23 cellular contexts compared by ENCODE assay signal in genomic region chr14:98070521-98070920, GRCh38.
DNase-seq lines count a peak whose midpoint lies in the region; TF ChIP-seq lines count a peak whose summit lies in the region.
"Had no signal": no experiment of that assay in that cellular context is flagged by ENCODE, and none has a peak within 500 bp of the region (broad histone marks: within the 10 kb centered on the region; RNA-seq: fewer than 3 reads in every experiment).

No MANE protein-coding gene starts in this region.

- no peak overlapping the region for H2BK15ac ChIP-seq in mesendoderm (replicated peaks; ENCODE audit: low read depth)

- no peaks in the 10 kb centered on the region for H3K79me1 ChIP-seq in mesendoderm (ENCODE audit: low read length)

- no peak overlapping the region for H2AK5ac ChIP-seq in mesendoderm (ENCODE audit: low read length)

- intact Hi-C loops in MCF 10A (cut with micrococcal nuclease), result no loop called here

- H3K36me3 Mint-ChIP-seq in MCF 10A (ENCODE audit: insufficient read depth, unreplicated experiment), result no peaks in the 10 kb centered on the region
- no peaks in the 10 kb centered on the region for H3K36me3 Mint-ChIP-seq in activated naive CD4-positive, alpha-beta T cell treated with anti-CD3 and anti-CD28 coated beads, Interleukin-2, amount 10 ng/mL, durations not matched to agents 7 days and 5 days
- H3K36me3 Mint-ChIP-seq: CD14-positive monocyte, natural killer cell had no signal

- no peak for TF ChIP-seq CTCF in MCF 10A (IDR thresholded peaks at IDR 0.05; ENCODE audit: unreplicated experiment)

- no peak overlapping the region for H2BK120ac ChIP-seq in mesendoderm (ENCODE audit: low read depth, low read length)

- no peak overlapping the region for H3K23ac ChIP-seq in mesendoderm (ENCODE audit: low read length)

- DNase-seq in COR-L47 (lab: John Stamatoyannopoulos, UW) (peak; percentile 70), NCI-H2029 treated with DMSO at 0.1 percent for 48 hours (lab: John Stamatoyannopoulos, UW) (peak; percentile 50), MCF 10A (ENCODE audit: unreplicated experiment) (peak; percentile 55), mesendoderm (peak; percentile 5), NCI-H526 (lab: John Stamatoyannopoulos, UW) (no peak)
- no peak for DNase-seq in effector CD8-positive, alpha-beta T cell (lab: John Stamatoyannopoulos, UW)
- DNase-seq in stimulated activated naive CD4-positive, alpha-beta T cell treated with Interleukin-2 at 50 U/mL for 16 hours (lab: John Stamatoyannopoulos, UW), result no peak
- DNase-seq in activated naive CD4-positive, alpha-beta T cell treated with anti-CD3 and anti-CD28 coated beads, Interleukin-2, amount 10 ng/mL, durations not matched to agents 7 days and 5 days, result no peak
- DNase-seq: activated CD4-positive, alpha-beta memory T cell treated with anti-CD3 and anti-CD28 coated beads, Interleukin-2, amount 10 ng/mL, durations not matched to agents 7 days and 5 days; activated CD4-positive, CD25-positive, alpha-beta regulatory T cell; activated gamma-delta T cell treated with Interleukin-2 at 50 U/mL for 16 hours; adrenal gland; dermis blood vessel endothelial cell; midbrain; natural killer cell; NCI-H187 treated with DMSO at 0.1 percent for 48 hours; NCI-H510A treated with DMSO at 0.1 percent for 48 hours; ovary; Right ventricle myocardium superior; T1000 had no signal

- H3K27ac ChIP-seq in mesendoderm (ENCODE audit: low read depth, low read length), result no peak overlapping the region
- H3K27ac ChIP-seq: adrenal gland, ovary had no signal

- H3K4me2 ChIP-seq in mesendoderm (ENCODE audit: low read length), result no peak overlapping the region

- no peak overlapping the region for H3K4ac ChIP-seq in mesendoderm (ENCODE audit: low read depth, low read length)

- H4K8ac ChIP-seq in mesendoderm (ENCODE audit: low read depth, low read length), result no peak overlapping the region

- no peak overlapping the region for H3K9ac ChIP-seq in mesendoderm (ENCODE audit: low read length)

- CTCF ChIA-PET in MCF 10A (lab: Yijun Ruan, JAX), result interaction anchor here (0.6 kb wide), 1 partner anchor 93 kb away, joined by 3 read pairs; no protein-coding TSS in a partner anchor
- CTCF ChIA-PET in activated naive CD4-positive, alpha-beta T cell treated with anti-CD3 and anti-CD28 coated beads, Interleukin-2, amount 10 ng/mL, durations not matched to agents 7 days and 5 days (lab: Charles Lee), result no interaction called here

- no peak overlapping the region for H3K4me3 ChIP-seq in mesendoderm (ENCODE audit: low read length)
- H3K4me3 ChIP-seq: adrenal gland, cardiac muscle cell, K562, ovary had no signal

- H4K5ac ChIP-seq in mesendoderm (ENCODE audit: low read length), result no peak overlapping the region

- H3K36me3 ChIP-seq in mesendoderm (ENCODE audit: control insufficient read depth, insufficient read depth, low read length), result no peaks in the 10 kb centered on the region
- H3K36me3 ChIP-seq: adrenal gland, cardiac muscle cell, ovary had no signal

- POLR2A ChIA-PET in MCF 10A (lab: Yijun Ruan, JAX), result interaction anchor here (0.7 to 1.0 kb wide), 2 partner anchors 15 to 92 kb away, joined by 3 to 5 read pairs; no protein-coding TSS in a partner anchor

- H3K4me3 Mint-ChIP-seq in MCF 10A (ENCODE audit: unreplicated experiment), result no peak overlapping the region
- no peak overlapping the region for H3K4me3 Mint-ChIP-seq in activated naive CD4-positive, alpha-beta T cell treated with anti-CD3 and anti-CD28 coated beads, Interleukin-2, amount 10 ng/mL, durations not matched to agents 7 days and 5 days
- H3K4me3 Mint-ChIP-seq: activated CD4-positive, alpha-beta memory T cell treated with anti-CD3 and anti-CD28 coated beads, Interleukin-2, amount 10 ng/mL, durations not matched to agents 7 days and 5 days; CD14-positive monocyte; natural killer cell had no signal

- no peak overlapping the region for H3K18ac ChIP-seq in mesendoderm (ENCODE audit: low read length)

- peaks cover 2% of the 10 kb centered on the region for H3K4me1 ChIP-seq in mesendoderm (ENCODE audit: control insufficient read depth, low read depth, low read length)
- H3K4me1 ChIP-seq: adrenal gland had no signal

- no TSS peak for BruUV-seq in MCF 10A (replicated peaks; lab: Mats Ljungman, UMichigan)

- H3K27me3 Mint-ChIP-seq in MCF 10A (ENCODE audit: insufficient read depth, unreplicated experiment), result no peaks in the 10 kb centered on the region
- no peaks in the 10 kb centered on the region for H3K27me3 Mint-ChIP-seq in activated naive CD4-positive, alpha-beta T cell treated with anti-CD3 and anti-CD28 coated beads, Interleukin-2, amount 10 ng/mL, durations not matched to agents 7 days and 5 days

- no peaks in the 10 kb centered on the region for H3K79me2 ChIP-seq in mesendoderm (ENCODE audit: control insufficient read depth, insufficient read depth, low read length)

- peaks cover 14% of the 10 kb centered on the region for H3K4me1 Mint-ChIP-seq in MCF 10A (ENCODE audit: insufficient read depth, unreplicated experiment)
- no peaks in the 10 kb centered on the region for H3K4me1 Mint-ChIP-seq in activated naive CD4-positive, alpha-beta T cell treated with anti-CD3 and anti-CD28 coated beads, Interleukin-2, amount 10 ng/mL, durations not matched to agents 7 days and 5 days
- H3K4me1 Mint-ChIP-seq: activated CD4-positive, alpha-beta memory T cell treated with anti-CD3 and anti-CD28 coated beads, Interleukin-2, amount 10 ng/mL, durations not matched to agents 7 days and 5 days; CD14-positive monocyte; natural killer cell had no signal

- H3K9me3 Mint-ChIP-seq in MCF 10A (ENCODE audit: unreplicated experiment), result no peaks in the 10 kb centered on the region
- no peaks in the 10 kb centered on the region for H3K9me3 Mint-ChIP-seq in activated naive CD4-positive, alpha-beta T cell treated with anti-CD3 and anti-CD28 coated beads, Interleukin-2, amount 10 ng/mL, durations not matched to agents 7 days and 5 days

- H3K56ac ChIP-seq in mesendoderm (ENCODE audit: low read length), result no peak overlapping the region

- H2BK5ac ChIP-seq in mesendoderm (ENCODE audit: low read length), result no peak overlapping the region

- no CpG with 5 or more reads among the region's 1 CpG for WGBS in mesendoderm (ENCODE audit: extremely low coverage, insufficient coverage, low lambda C conversion rate)

- H3K27me3 ChIP-seq in mesendoderm (ENCODE audit: insufficient read depth, low read length, poor library complexity), result no peaks in the 10 kb centered on the region
- H3K27me3 ChIP-seq: adrenal gland, cardiac muscle cell, ovary had no signal

- H3K27ac Mint-ChIP-seq in MCF 10A (ENCODE audit: low read depth, unreplicated experiment), result peak overlapping the region; percentile 95
- no peak overlapping the region for H3K27ac Mint-ChIP-seq in activated naive CD4-positive, alpha-beta T cell treated with anti-CD3 and anti-CD28 coated beads, Interleukin-2, amount 10 ng/mL, durations not matched to agents 7 days and 5 days
- H3K27ac Mint-ChIP-seq: activated CD4-positive, alpha-beta memory T cell treated with anti-CD3 and anti-CD28 coated beads, Interleukin-2, amount 10 ng/mL, durations not matched to agents 7 days and 5 days; CD14-positive monocyte; natural killer cell had no signal

Comparison
In these comparisons a context has a peak if more than half of its experiments do, and no peak if none do; other contexts are left out.
1. DNase-seq: peak in COR-L47 (single experiment), NCI-H2029 treated with DMSO at 0.1 percent for 48 hours (single experiment), MCF 10A (single experiment) and mesendoderm (single experiment); none in effector CD8-positive, alpha-beta T cell (single experiment), NCI-H526 (0 of 2), stimulated activated naive CD4-positive, alpha-beta T cell treated with Interleukin-2 at 50 U/mL for 16 hours (single experiment) and activated naive CD4-positive, alpha-beta T cell treated with anti-CD3 and anti-CD28 coated beads, Interleukin-2, amount 10 ng/mL, durations not matched to agents 7 days and 5 days (single experiment).